Comparison of ENCODE assay signal across 14 cellular contexts in the genomic region with DNA sequence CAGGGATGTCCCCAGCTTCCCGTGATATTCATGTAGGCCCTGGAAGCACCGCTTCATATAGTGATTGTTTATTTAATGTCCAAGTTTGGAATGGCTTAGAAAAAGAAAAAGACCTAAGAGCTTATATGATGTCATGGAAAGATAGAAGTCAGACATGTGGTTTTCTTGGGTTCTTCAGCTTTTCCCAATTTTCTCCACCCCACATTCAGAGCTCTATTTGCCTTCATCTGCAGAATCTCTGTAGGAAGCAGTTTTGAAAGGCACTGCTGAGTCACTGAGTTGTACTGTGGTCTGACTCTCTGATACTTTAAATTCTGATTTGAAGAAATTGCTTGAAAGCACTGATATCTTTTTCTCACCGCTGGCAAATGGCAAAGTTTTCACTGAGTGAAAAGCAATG.
DNase-seq lines count a peak whose midpoint lies in the region; ATAC-seq and TF ChIP-seq lines count a peak whose summit lies in the region.
"Had no signal": no experiment of that assay in that cellular context is flagged by ENCODE, and none has a peak within 500 bp of the region (broad histone marks: within the 10 kb centered on the region; RNA-seq: fewer than 3 reads in every experiment).

No MANE protein-coding gene starts in this region.

- POLR2A ChIA-PET in AG04449 (lab: Yijun Ruan, JAX) (no interaction called here), PC-9 (lab: Charles Lee; ENCODE audit: unreplicated experiment) (interaction anchor here (0.6 kb wide), 1 partner anchor 167 kb away, joined by 6 read pairs; no protein-coding TSS in a partner anchor)

- no peak overlapping the region for H3K4ac ChIP-seq in neuronal stem cell (ENCODE audit: low read length)

- peaks cover 26% of the 10 kb centered on the region for H3K4me1 ChIP-seq in PC-9 (replicated peaks; ENCODE audit: insufficient read depth)
- H3K4me1 ChIP-seq in neuronal stem cell (ENCODE audit: control insufficient read depth in 2 of 2, insufficient read depth in 1 of 2, low read depth in 1 of 2, low read length in 2 of 2) = peaks cover 2 to 5% of the 10 kb centered on the region in 2 donors

- H2BK12ac ChIP-seq in neuronal stem cell (ENCODE audit: low read length) = no peak overlapping the region

- no peak for ATAC-seq in HG03378 (IDR thresholded peaks at IDR 0.05; ENCODE audit: unreplicated experiment)
- ATAC-seq: gastroesophageal sphincter, left colon had no signal

- WGBS in neuronal stem cell (ENCODE audit: extremely low coverage in 2 of 2, insufficient read length in 2 of 2, insufficient replicate concordance in 1 of 2), 2 donors = no CpG with 5 or more reads among the region's 3 CpGs

- H4K8ac ChIP-seq in neuronal stem cell (ENCODE audit: low read depth, low read length) = no peak overlapping the region

- DNase-seq in AG04449 (ENCODE audit: low read depth, low spot score) (peak; percentile 70), PC-9 (no peak), epithelial cell of prostate (ENCODE audit: low read depth, low spot score) (no peak), neuronal stem cell (ENCODE audit: low spot score) (no peak), NCI-H2081 treated with DMSO at 0.1 percent for 48 hours (lab: John Stamatoyannopoulos, UW) (no peak), foreskin melanocyte (no peak)
- no peak for DNase-seq in stimulated activated naive CD4-positive, alpha-beta T cell (lab: John Stamatoyannopoulos, UW)
- DNase-seq: activated B cell treated with CpG ODN at 0.5 μM for 24 hours; activated T-cell treated with anti-CD3 and anti-CD28 coated beads, Interleukin-2, amount 50 U/mL, for 1 hour; left colon; SJCRH30; transverse colon had no signal

- no peak overlapping the region for H3K4me3 ChIP-seq in AG04449 (ENCODE audit: low read depth, low read length)
- no peak overlapping the region for H3K4me3 ChIP-seq in PC-9
- H3K4me3 ChIP-seq in neuronal stem cell (ENCODE audit: low read length in 2 of 2) = no peak overlapping the region
- H3K4me3 ChIP-seq: gastroesophageal sphincter, SJCRH30, transverse colon had no signal

- CTCF ChIA-PET in AG04449 (lab: Yijun Ruan, JAX) = interaction anchor here (0.9 to 2.4 kb wide), 5 partner anchors 198 to 507 kb away, joined by 3 to 9 read pairs (median 3); no protein-coding TSS in a partner anchor
- CTCF ChIA-PET in PC-9 (lab: Charles Lee) = interaction anchor here (0.7 kb wide), 1 partner anchor 329 kb away, joined by 3 read pairs; no protein-coding TSS in a partner anchor

- H3K18ac ChIP-seq in neuronal stem cell (ENCODE audit: low read length) = no peak overlapping the region

- H4K91ac ChIP-seq in neuronal stem cell (ENCODE audit: low read depth, low read length, poor library complexity) = no peak overlapping the region

- H3K9me2 ChIP-seq in PC-9 (ENCODE audit: insufficient read depth) = no peaks in the 10 kb centered on the region

- no peak overlapping the region for H2BK120ac ChIP-seq in neuronal stem cell (ENCODE audit: low read depth, low read length)

- no TSS peak for BruUV-seq in PC-9 (replicated peaks; lab: Mats Ljungman, UMichigan)

- H2BK5ac ChIP-seq in neuronal stem cell (ENCODE audit: low read length) = no peak overlapping the region

- no peaks in the 10 kb centered on the region for H3K36me3 ChIP-seq in PC-9 (ENCODE audit: low read depth)
- H3K36me3 ChIP-seq in neuronal stem cell (replicated peaks in 1 of 2; ENCODE audit: control insufficient read depth in 2 of 2, insufficient read depth in 2 of 2, low read length in 2 of 2) = no peaks in the 10 kb centered on the region
- H3K36me3 ChIP-seq: gastroesophageal sphincter, SJCRH30, transverse colon had no signal

- H3F3A ChIP-seq in PC-9 (ENCODE audit: insufficient read depth, low read depth) = no peaks in the 10 kb centered on the region

- no peak overlapping the region for H3K9ac ChIP-seq in neuronal stem cell (ENCODE audit: low read depth, low read length, poor library complexity)

- H2BK15ac ChIP-seq in neuronal stem cell (ENCODE audit: low read length) = no peak overlapping the region

- H3K79me1 ChIP-seq in neuronal stem cell (ENCODE audit: low read depth, low read length) = no peaks in the 10 kb centered on the region

- no peak overlapping the region for H3K23ac ChIP-seq in neuronal stem cell (ENCODE audit: low read depth, low read length, poor library complexity)

- H3K27ac ChIP-seq in PC-9 = peak overlapping the region; percentile 92
- H3K27ac ChIP-seq in epithelial cell of prostate = peak overlapping the region; percentile 89
- no peak overlapping the region for H3K27ac ChIP-seq in neuronal stem cell (replicated peaks; ENCODE audit: low read length)
- H3K27ac ChIP-seq: SJCRH30 had no signal

- H2AFZ ChIP-seq in PC-9 (no peak overlapping the region), neuronal stem cell (ENCODE audit: low read length) (no peak overlapping the region)

- H2AK5ac ChIP-seq in neuronal stem cell (ENCODE audit: low read depth, low read length) = no peak overlapping the region

- H3K14ac ChIP-seq in neuronal stem cell (ENCODE audit: low read length) = no peak overlapping the region

- H3K9me3 ChIP-seq in PC-9 (ENCODE audit: insufficient read depth, low read depth) (no peaks in the 10 kb centered on the region), neuronal stem cell (replicated peaks in 1 of 2; ENCODE audit: control insufficient read depth in 2 of 2, insufficient read depth in 1 of 2, low read depth in 1 of 2, low read length in 2 of 2) (no peaks in the 10 kb centered on the region)
- H3K9me3 ChIP-seq: gastroesophageal sphincter, SJCRH30, transverse colon had no signal

- no peaks in the 10 kb centered on the region for H4K20me1 ChIP-seq in PC-9 (ENCODE audit: insufficient read depth)

- H3K79me2 ChIP-seq in PC-9 (ENCODE audit: low read depth) = no peaks in the 10 kb centered on the region

- H3K27me3 ChIP-seq in PC-9 (ENCODE audit: insufficient read depth, low read depth) = no peaks in the 10 kb centered on the region
- H3K27me3 ChIP-seq in neuronal stem cell (ENCODE audit: control insufficient read depth in 3 of 3, insufficient read depth in 3 of 3, low read depth in 1 of 3, low read length in 3 of 3) = no peaks in the 10 kb centered on the region
- H3K27me3 ChIP-seq: gastroesophageal sphincter, SJCRH30, transverse colon had no signal

- H3K4me2 ChIP-seq in PC-9 = no peak overlapping the region
- H3K4me2 ChIP-seq in neuronal stem cell (ENCODE audit: insufficient read depth, low read length, poor library complexity, severe bottlenecking) = peak overlapping the region; percentile 3

- TF ChIP-seq CTCF in AG04449 (IDR thresholded peaks at IDR 0.05; ENCODE audit: insufficient read depth, low read length, missing control alignments) (no peak), PC-9 (conservative IDR thresholded peaks at IDR 0.05) (no peak)

- intact Hi-C loops in PC-9 (cut with micrococcal nuclease; ENCODE audit: unreplicated experiment) = no loop called here
